ENCODE assay signal across 8 cellular contexts in genomic region chr5:119452373-119453044, GRCh38. TPM values are rescaled to one million over a fixed set of nuclear protein-coding genes. Genes with fewer than 3 reads are reported as not detected.
DNase-seq lines count a peak whose midpoint lies in the region; ATAC-seq and TF ChIP-seq lines count a peak whose summit lies in the region.

A gene with protein sequence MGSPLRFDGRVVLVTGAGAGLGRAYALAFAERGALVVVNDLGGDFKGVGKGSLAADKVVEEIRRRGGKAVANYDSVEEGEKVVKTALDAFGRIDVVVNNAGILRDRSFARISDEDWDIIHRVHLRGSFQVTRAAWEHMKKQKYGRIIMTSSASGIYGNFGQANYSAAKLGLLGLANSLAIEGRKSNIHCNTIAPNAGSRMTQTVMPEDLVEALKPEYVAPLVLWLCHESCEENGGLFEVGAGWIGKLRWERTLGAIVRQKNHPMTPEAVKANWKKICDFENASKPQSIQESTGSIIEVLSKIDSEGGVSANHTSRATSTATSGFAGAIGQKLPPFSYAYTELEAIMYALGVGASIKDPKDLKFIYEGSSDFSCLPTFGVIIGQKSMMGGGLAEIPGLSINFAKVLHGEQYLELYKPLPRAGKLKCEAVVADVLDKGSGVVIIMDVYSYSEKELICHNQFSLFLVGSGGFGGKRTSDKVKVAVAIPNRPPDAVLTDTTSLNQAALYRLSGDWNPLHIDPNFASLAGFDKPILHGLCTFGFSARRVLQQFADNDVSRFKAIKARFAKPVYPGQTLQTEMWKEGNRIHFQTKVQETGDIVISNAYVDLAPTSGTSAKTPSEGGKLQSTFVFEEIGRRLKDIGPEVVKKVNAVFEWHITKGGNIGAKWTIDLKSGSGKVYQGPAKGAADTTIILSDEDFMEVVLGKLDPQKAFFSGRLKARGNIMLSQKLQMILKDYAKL (plus strand): TSS chr5:119452497. CDS start chr5:119452576, 79 bp downstream.

- H3K9ac ChIP-seq in DND-41 (ENCODE audit: low read depth, low read length): peak within 1 kb of the TSS; percentile 65
- peak within 1 kb of the TSS; percentile 76 for H3K9ac ChIP-seq in Karpas-422 (ENCODE audit: low read length)

- no peaks in the 10 kb centered on the region for H4K20me1 ChIP-seq in DND-41 (ENCODE audit: insufficient read depth, low read length)
- H4K20me1 ChIP-seq in Karpas-422 (ENCODE audit: insufficient read depth, low read depth, low read length): no peaks in the 10 kb centered on the region

- H3K9me3 Mint-ChIP-seq in naive thymus-derived CD8-positive, alpha-beta T cell: peaks cover 0 to 3% (median 0%) of the 10 kb centered on the region in 9 donors

- TF ChIP-seq CTCF in DND-41 (IDR thresholded peaks at IDR 0.05; ENCODE audit: borderline replicate concordance, extremely low read depth, low read length, poor library complexity, severe bottlenecking) (no peak), fibroblast of mammary gland (conservative IDR thresholded peaks at IDR 0.05; ENCODE audit: control insufficient read depth, insufficient read depth, low read depth, low read length) (no peak)

- peaks cover 17% of the 10 kb centered on the region for H3K9me3 ChIP-seq in DND-41 (ENCODE audit: insufficient read depth, low read length, severe bottlenecking)
- no peaks in the 10 kb centered on the region for H3K9me3 ChIP-seq in Karpas-422 (ENCODE audit: low read length)

- H3K27ac Mint-ChIP-seq in naive thymus-derived CD8-positive, alpha-beta T cell: peak within 1 kb of the TSS; percentile 65 to 97 (median 92)

- H3K4me2 ChIP-seq in DND-41 (ENCODE audit: insufficient read depth, low read length) (peak within 1 kb of the TSS; percentile 77), Karpas-422 (ENCODE audit: low read depth, low read length, poor library complexity, severe bottlenecking) (peak within 1 kb of the TSS; percentile 89)

- H3K36me3 Mint-ChIP-seq in naive thymus-derived CD8-positive, alpha-beta T cell: peaks cover 0 to 16% (median 2%) of the 10 kb centered on the region in 3 donors

- H3K27me3 Mint-ChIP-seq in naive thymus-derived CD8-positive, alpha-beta T cell: peaks cover 0 to 3% (median 0%) of the 10 kb centered on the region in 5 donors

- H3K9me2 ChIP-seq in Karpas-422 (replicated peaks; ENCODE audit: insufficient read depth, low read length): no peaks in the 10 kb centered on the region

- H3K36me3 ChIP-seq in DND-41 (ENCODE audit: insufficient read depth, low read length) (peaks cover 9% of the 10 kb centered on the region), Karpas-422 (ENCODE audit: insufficient read depth, low read length) (no peaks in the 10 kb centered on the region)

- H3K27ac ChIP-seq in DND-41 (ENCODE audit: low read length): peak within 1 kb of the TSS; percentile 84
- no peak within 1 kb of the TSS for H3K27ac ChIP-seq in Karpas-422 (ENCODE audit: low read length)

- H3K27me3 ChIP-seq in DND-41 (ENCODE audit: insufficient read depth, low read length, poor library complexity) (no peaks in the 10 kb centered on the region), Karpas-422 (ENCODE audit: low read length) (no peaks in the 10 kb centered on the region)

- H3K79me2 ChIP-seq in DND-41 (ENCODE audit: insufficient read depth, low read length) (peaks cover 27% of the 10 kb centered on the region), Karpas-422 (ENCODE audit: low read length) (peaks cover 21% of the 10 kb centered on the region)

- peaks cover 26% of the 10 kb centered on the region for H3K4me1 ChIP-seq in DND-41 (ENCODE audit: insufficient read depth, low read length)
- peaks cover 18% of the 10 kb centered on the region for H3K4me1 ChIP-seq in Karpas-422 (ENCODE audit: low read length)

- peak; percentile 88 for DNase-seq in DND-41
- peak; percentile 94 for DNase-seq in Karpas-422
- peak; percentile 94 for DNase-seq in RPMI8226
- peak; percentile 50 to 61 for DNase-seq in activated T-helper 1 cell treated with anti-CD3 and anti-CD28 coated beads, Interleukin-2, amount 50 U/mL, for 16 hours (ENCODE audit: low read depth in 1 of 2, low spot score in 1 of 2)
- DNase-seq in fibroblast of mammary gland (ENCODE audit: low read depth): peak; percentile 86
- DNase-seq in naive thymus-derived CD8-positive, alpha-beta T cell: peak; percentile 56 to 89 (median 79)
- peak; percentile 69 to 95 (median 80) for DNase-seq in stimulated activated naive CD4-positive, alpha-beta T cell (lab: John Stamatoyannopoulos, UW)

- H3K4me3 Mint-ChIP-seq in naive thymus-derived CD8-positive, alpha-beta T cell: peak within 1 kb of the TSS; percentile 92 to 97 (median 94)

- ATAC-seq in DND-41 (ENCODE audit: insufficient read depth, low read depth) (peak; percentile 91), GM21825 (IDR thresholded peaks at IDR 0.05; ENCODE audit: unreplicated experiment) (peak; percentile 96)
- peak; percentile 95 to 96 for ATAC-seq in naive thymus-derived CD8-positive, alpha-beta T cell

- POLR2A ChIA-PET in naive thymus-derived CD8-positive, alpha-beta T cell (lab: Charles Lee): interaction anchor here (0.6 to 1.7 kb wide), 2 partner anchors 12 to 382 kb away, joined by 3 to 5 read pairs; partner anchors contain the start of gene DMXL1

- H3K4me1 Mint-ChIP-seq in naive thymus-derived CD8-positive, alpha-beta T cell: peaks cover 7 to 36% (median 27%) of the 10 kb centered on the region in 4 donors

- H3K4me3 ChIP-seq in DND-41 (ENCODE audit: low read depth in 1 of 2, low read length in 2 of 2): peak within 1 kb of the TSS; percentile 54 to 85
- peak within 1 kb of the TSS; percentile 82 for H3K4me3 ChIP-seq in Karpas-422 (ENCODE audit: low read length)
- peak within 1 kb of the TSS; percentile 94 for H3K4me3 ChIP-seq in fibroblast of mammary gland (ENCODE audit: control insufficient read depth, low read depth, low read length)

- H2AFZ ChIP-seq in DND-41 (ENCODE audit: low read depth, low read length) (peak within 1 kb of the TSS; percentile 96), Karpas-422 (ENCODE audit: low read length) (peak within 1 kb of the TSS; percentile 73)

RNA-seq across cellular contexts. Expression of the gene that starts here (rescaled TPM):
- 57.6 and 127 TPM in 2 replicates for total RNA-seq in Karpas-422 (2014; rRNA removed; shearing (Covaris generic); ENCODE audit: low replicate concordance)
- 10 to 100 TPM; 49.4 to 51.7 TPM for total RNA-seq in naive thymus-derived CD8-positive, alpha-beta T cell
- polyA plus RNA-seq in naive thymus-derived CD8-positive, alpha-beta T cell: 10 to 100 TPM; 43.3 to 64.9 (median 47.3) TPM
